ENCODE assay signal across 8 cellular contexts in the genomic region with DNA sequence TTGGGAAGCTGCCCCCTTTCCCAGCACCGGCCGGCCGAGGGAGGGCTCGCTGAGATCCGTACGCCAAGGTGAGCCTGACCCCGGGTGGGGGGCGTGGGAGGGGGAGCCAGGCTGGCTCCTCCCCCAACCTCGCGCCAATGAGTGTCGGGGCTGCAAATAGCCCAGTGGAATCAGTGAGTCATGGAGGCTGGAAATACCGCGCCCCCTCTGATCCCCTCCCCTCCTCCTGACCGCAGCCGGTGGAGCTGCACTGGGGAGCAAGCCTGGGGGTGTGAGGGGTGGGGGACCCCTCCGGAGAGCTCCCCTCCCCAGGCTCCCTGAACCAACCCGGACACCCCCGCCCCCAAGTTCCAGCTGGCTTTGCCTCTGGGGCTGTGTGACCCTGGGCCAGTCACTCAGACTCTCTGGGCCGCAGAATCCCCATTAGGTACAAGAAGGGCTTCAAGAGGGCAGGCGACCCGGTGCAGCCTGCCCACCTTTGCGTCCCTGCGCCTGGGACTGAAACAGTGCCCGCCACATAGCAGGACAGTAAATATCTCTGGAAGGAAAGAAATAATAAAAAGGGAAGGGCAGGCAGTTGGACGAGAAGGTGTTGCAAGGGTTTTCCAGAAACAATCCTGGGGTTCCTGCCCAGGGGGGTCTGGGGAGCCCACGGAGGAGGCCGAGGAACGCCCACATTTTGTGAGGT. TPM values are rescaled to one million over a fixed set of nuclear protein-coding genes. Genes with fewer than 3 reads are reported as not detected.
A peak's percentile ranks its signal among the peaks of the same experiment; 100 is the strongest.
DNase-seq lines count a peak whose midpoint lies in the region; TF ChIP-seq lines count a peak whose summit lies in the region.

No MANE protein-coding gene starts in this region.

- H3K27me3 ChIP-seq in mammary epithelial cell (ENCODE audit: insufficient read depth, low read length) (no peaks in the 10 kb centered on the region), SJCRH30 (no peaks in the 10 kb centered on the region), Caco-2 (replicated peaks; ENCODE audit: control insufficient read depth, insufficient read depth, low read length) (no peaks in the 10 kb centered on the region)

- WGBS in mammary epithelial cell (ENCODE audit: low coverage, missing lambda C conversion rate), result 11% methylated on average over 8 of the region's 28 CpGs

- H3K4me1 ChIP-seq in mammary epithelial cell (ENCODE audit: insufficient read depth, low read length), result peaks cover 16% of the 10 kb centered on the region
- peaks cover 37% of the 10 kb centered on the region for H3K4me1 ChIP-seq in SJCRH30
- H3K4me1 ChIP-seq in Caco-2, result no peaks in the 10 kb centered on the region

- H3K36me3 Mint-ChIP-seq in T-helper 2 cell treated with Interferon-gamma antibody and Interleukin-4, amounts not matched to agents 5 μg/mL and 100 μg/mL, for 36 hours (ENCODE audit: low read depth), result no peaks in the 10 kb centered on the region
- no peaks in the 10 kb centered on the region for H3K36me3 Mint-ChIP-seq in Caco-2 (ENCODE audit: insufficient read depth, unreplicated experiment)

- no peak overlapping the region for H3K4me3 Mint-ChIP-seq in T-helper 2 cell treated with Interferon-gamma antibody and Interleukin-4, amounts not matched to agents 5 μg/mL and 100 μg/mL, for 36 hours
- no peak overlapping the region for H3K4me3 Mint-ChIP-seq in Caco-2 (ENCODE audit: unreplicated experiment)

- POLR2A ChIA-PET in Caco-2 (lab: Charles Lee), result no interaction called here

- no peaks in the 10 kb centered on the region for H3K36me3 ChIP-seq in mammary epithelial cell (ENCODE audit: insufficient read depth, low read length)
- H3K36me3 ChIP-seq in SJCRH30, result no peaks in the 10 kb centered on the region
- H3K36me3 ChIP-seq in Caco-2 (ENCODE audit: control insufficient read depth, insufficient read depth, low read length), result no peaks in the 10 kb centered on the region

- H3K9ac ChIP-seq in mammary epithelial cell (ENCODE audit: insufficient read depth, low read length), result no peak overlapping the region

- peaks cover 3% of the 10 kb centered on the region for H3K4me1 Mint-ChIP-seq in T-helper 2 cell treated with Interferon-gamma antibody and Interleukin-4, amounts not matched to agents 5 μg/mL and 100 μg/mL, for 36 hours (ENCODE audit: low read depth)
- no peaks in the 10 kb centered on the region for H3K4me1 Mint-ChIP-seq in Caco-2 (ENCODE audit: low read depth, unreplicated experiment)

- peak overlapping the region; percentile 47 for H2AFZ ChIP-seq in mammary epithelial cell (ENCODE audit: low read depth, low read length)

- H4K20me1 ChIP-seq in mammary epithelial cell (ENCODE audit: insufficient read depth, low read length), result no peaks in the 10 kb centered on the region

- H3K27ac ChIP-seq in mammary epithelial cell (ENCODE audit: insufficient read depth, low read depth, low read length) (no peak overlapping the region), SJCRH30 (no peak overlapping the region)

- H3K27me3 Mint-ChIP-seq in T-helper 2 cell treated with Interferon-gamma antibody and Interleukin-4, amounts not matched to agents 5 μg/mL and 100 μg/mL, for 36 hours (ENCODE audit: low read depth), result peaks cover 6% of the 10 kb centered on the region
- H3K27me3 Mint-ChIP-seq in Caco-2 (ENCODE audit: insufficient read depth, unreplicated experiment), result no peaks in the 10 kb centered on the region

- BruUV-seq in mammary epithelial cell (replicated peaks; lab: Mats Ljungman, UMichigan), result no TSS peak
- BruUV-seq in Caco-2 (replicated peaks; lab: Mats Ljungman, UMichigan), result no TSS peak

- DNase-seq in T-helper 2 cell treated with Interferon-gamma antibody and Interleukin-4, amounts not matched to agents 5 μg/mL and 100 μg/mL, for 36 hours (ENCODE audit: low spot score), result peak; percentile 59
- DNase-seq in T-helper 2 cell, result no peak
- DNase-seq in T1000 (lab: John Stamatoyannopoulos, UW), result peak; percentile 49
- peak; percentile 36 for DNase-seq in mammary epithelial cell
- peak; percentile 76 for DNase-seq in left kidney (ENCODE audit: low read depth, low spot score)
- DNase-seq in stimulated activated CD4-positive, alpha-beta T cell treated with anti-CD3 and anti-CD28 coated beads, TNF-alpha, amount 100 ng/mL, for 4 hours (ENCODE audit: low read depth in 3 of 3), result peak; percentile 31 to 55 (median 41)
- no peak for DNase-seq in SJCRH30
- DNase-seq in Caco-2, result no peak

- in situ Hi-C loops in mammary epithelial cell (cut with MboI; ENCODE audit: low sequenced_read_pairs in 2 of 2), result no loop called here

- peak overlapping the region; percentile 66 for H3K4me2 ChIP-seq in mammary epithelial cell (ENCODE audit: insufficient read depth, low read depth, low read length)

- intact Hi-C loops in mammary epithelial cell (cut with micrococcal nuclease) (loop anchor here (1.0 kb wide), 1 partner anchor 43 kb away; no protein-coding TSS in a partner anchor), Caco-2 (cut with micrococcal nuclease; ENCODE audit: unreplicated experiment) (no loop called here)

- H3K4me3 ChIP-seq in mammary epithelial cell (replicated peaks in 1 of 3; ENCODE audit: insufficient read depth in 1 of 3, low read depth in 2 of 3, low read length in 3 of 3) (peak overlapping the region in 1 of 3 experiments; percentile 4), SJCRH30 (no peak overlapping the region), Caco-2 (ENCODE audit: low read depth, low read length) (no peak overlapping the region)

- CTCF ChIA-PET in mammary epithelial cell (lab: Charles Lee; ENCODE audit: low non-redundant PET) (interaction anchor here (0.6 kb wide), 1 partner anchor 173 kb away, joined by 10 read pairs; no protein-coding TSS in a partner anchor), Caco-2 (lab: Charles Lee) (interaction anchor here (0.7 kb wide), 1 partner anchor 230 kb away, joined by 4 read pairs; no protein-coding TSS in a partner anchor)

- H3K9me3 ChIP-seq in mammary epithelial cell (replicated peaks; ENCODE audit: insufficient read depth, low read length) (no peaks in the 10 kb centered on the region), SJCRH30 (replicated peaks) (no peaks in the 10 kb centered on the region), Caco-2 (no peaks in the 10 kb centered on the region)

- no peak for TF ChIP-seq CTCF in mammary epithelial cell (conservative IDR thresholded peaks at IDR 0.05 in 1 of 2, IDR thresholded peaks at IDR 0.05 in 1 of 2; ENCODE audit: extremely low read depth in 1 of 2, insufficient read depth in 1 of 2, low read depth in 1 of 2, low read length in 2 of 2)
- no peak for TF ChIP-seq CTCF in Caco-2 (IDR thresholded peaks at IDR 0.05; ENCODE audit: insufficient read depth in 1 of 2, low read depth in 1 of 2, low read length in 1 of 2, severe bottlenecking in 1 of 2, unreplicated experiment in 1 of 2)

- no peak overlapping the region for H3K27ac Mint-ChIP-seq in T-helper 2 cell treated with Interferon-gamma antibody and Interleukin-4, amounts not matched to agents 5 μg/mL and 100 μg/mL, for 36 hours
- H3K27ac Mint-ChIP-seq in Caco-2 (ENCODE audit: unreplicated experiment), result no peak overlapping the region

- dilution Hi-C loops in mammary epithelial cell (cut with HindIII; ENCODE audit: low sequenced_read_pairs), result no loop called here

- no peaks in the 10 kb centered on the region for H3K79me2 ChIP-seq in mammary epithelial cell (ENCODE audit: insufficient read depth, low read length)

- H3K9me3 Mint-ChIP-seq in T-helper 2 cell treated with Interferon-gamma antibody and Interleukin-4, amounts not matched to agents 5 μg/mL and 100 μg/mL, for 36 hours, result no peaks in the 10 kb centered on the region
- H3K9me3 Mint-ChIP-seq in Caco-2 (ENCODE audit: unreplicated experiment), result no peaks in the 10 kb centered on the region

RNA-seq across cellular contexts. Expression of a gene that starts 4.5 kb away (rescaled TPM):
- total RNA-seq in mammary epithelial cell (under 1 TPM in 1 of 2 donors, not detected in 1; 0.17 TPM), Caco-2 (2022) (not detected in 2 replicates)
- polyA plus RNA-seq in mammary epithelial cell, result not detected
- polyA minus RNA-seq in mammary epithelial cell, result not detected
- 81.4 and 83.9 TPM in 2 replicates for total RNA-seq in SJCRH30 (2014; rRNA removed; shearing (Covaris generic))

RNA-seq across cellular contexts. Expression of a gene that starts 8.5 kb away (rescaled TPM):
- not detected for total RNA-seq in mammary epithelial cell
- not detected for polyA plus RNA-seq in mammary epithelial cell
- not detected for polyA minus RNA-seq in mammary epithelial cell
- total RNA-seq in SJCRH30 (2014; rRNA removed; shearing (Covaris generic)), result 0.42 TPM in 1 of 2 replicates, not detected in the other
- total RNA-seq in Caco-2 (2022), result 0.46 TPM in 1 of 2 replicates, not detected in the other

RNA-seq across cellular contexts. Expression of a gene that starts 9.3 kb away (rescaled TPM):
- total RNA-seq in mammary epithelial cell, result not detected
- polyA plus RNA-seq in mammary epithelial cell, result not detected
- polyA minus RNA-seq in mammary epithelial cell, result not detected
- not detected in 2 replicates for total RNA-seq in SJCRH30 (2014; rRNA removed; shearing (Covaris generic))
- total RNA-seq in Caco-2 (2022), result 0.16 TPM in 1 of 2 replicates, not detected in the other

RNA-seq across cellular contexts. Expression of a gene that starts 30.2 kb away (rescaled TPM):
- total RNA-seq in mammary epithelial cell (not detected), Caco-2 (2022) (not detected in 2 replicates)
- polyA plus RNA-seq in mammary epithelial cell, result 0.02 TPM
- not detected for polyA minus RNA-seq in mammary epithelial cell
- total RNA-seq in SJCRH30 (2014; rRNA removed; shearing (Covaris generic)), result 0.08 TPM in 1 of 2 replicates, not detected in the other

RNA-seq across cellular contexts. Expression of a gene that starts 37.5 kb away (rescaled TPM):
- total RNA-seq in mammary epithelial cell, result 10 to 100 TPM; 26.2 to 36.6 TPM
- polyA plus RNA-seq in mammary epithelial cell, result 25.2 TPM
- 13.7 TPM for polyA minus RNA-seq in mammary epithelial cell
- 27.1 and 34.9 TPM in 2 replicates for total RNA-seq in SJCRH30 (2014; rRNA removed; shearing (Covaris generic))
- total RNA-seq in Caco-2 (2022), result 21.5 and 23.5 TPM in 2 replicates

Comparison
In these comparisons a context has a peak if more than half of its experiments do, and no peak if none do; other contexts are left out.
1. DNase-seq: peak in T-helper 2 cell treated with Interferon-gamma antibody and Interleukin-4, amounts not matched to agents 5 μg/mL and 100 μg/mL, for 36 hours (single experiment), T1000 (single experiment), mammary epithelial cell (single experiment), left kidney (single experiment) and stimulated activated CD4-positive, alpha-beta T cell treated with anti-CD3 and anti-CD28 coated beads, TNF-alpha, amount 100 ng/mL, for 4 hours (3 of 3); none in T-helper 2 cell (0 of 5), SJCRH30 (0 of 2) and Caco-2 (0 of 2).
2. RNA of a gene that starts 4.5 kb away (total RNA-seq): 81.4 to 83.9 TPM in SJCRH30; 0.17 TPM in mammary epithelial cell and not detected in Caco-2; every median in the first group is over 10 times any median in the second.